10 cellular contexts compared by ENCODE assay signal in genomic region chr11:1260023-1260501, GRCh38. TPM values are rescaled to one million over a fixed set of nuclear protein-coding genes. Genes with fewer than 3 reads are reported as not detected.
DNase-seq lines count a peak whose midpoint lies in the region; ATAC-seq and TF ChIP-seq lines count a peak whose summit lies in the region.
"Had no signal": no experiment of that assay in that cellular context is flagged by ENCODE, and none has a peak within 500 bp of the region (broad histone marks: within the 10 kb centered on the region; RNA-seq: fewer than 3 reads in every experiment).

No MANE protein-coding gene starts in this region.

- no peaks in the 10 kb centered on the region for H3K36me3 ChIP-seq in left ventricle myocardium inferior

- no peaks in the 10 kb centered on the region for H3K9me3 ChIP-seq in left ventricle myocardium inferior (replicated peaks)

- no peak overlapping the region for H3K27ac ChIP-seq in left ventricle myocardium inferior (replicated peaks)

- intact Hi-C loops in left ventricle myocardium inferior (cut with micrococcal nuclease) = no loop called here

- no peak for TF ChIP-seq CTCF in GM12865 (IDR thresholded peaks at IDR 0.05; ENCODE audit: insufficient read depth, low read depth, low read length, missing control alignments)
- TF ChIP-seq CTCF in left ventricle myocardium inferior (IDR thresholded peaks at IDR 0.05; ENCODE audit: borderline replicate concordance) = no peak

- DNase-seq in GM12865 (ENCODE audit: low read depth) (peak; percentile 39), amniotic epithelial cell (ENCODE audit: low read depth) (peak; percentile 9), NOMO-1 (lab: John Stamatoyannopoulos, UW; ENCODE audit: unreplicated experiment in 2 of 2) (no peak), left ventricle myocardium inferior (no peak)
- peak; percentile 23 for DNase-seq in stimulated activated CD4-positive, alpha-beta T cell treated with anti-CD3 and anti-CD28 coated beads, Interleukin-12 subunit alpha, Interleukin-12 subunit beta, amount 100 ng/mL, for 4 hours
- DNase-seq: KG1 had no signal

- H3K27me3 ChIP-seq in left ventricle myocardium inferior (ENCODE audit: low read depth) = peaks cover 10% of the 10 kb centered on the region

- H3K4me1 ChIP-seq in left ventricle myocardium inferior = peaks cover 16% of the 10 kb centered on the region

- H3K4me3 ChIP-seq in GM12865 (ENCODE audit: low read depth, low read length) = no peak overlapping the region
- no peak overlapping the region for H3K4me3 ChIP-seq in left ventricle myocardium inferior

- ATAC-seq in GM19463 (IDR thresholded peaks at IDR 0.05; ENCODE audit: unreplicated experiment) (no peak), HG02870 (IDR thresholded peaks at IDR 0.05; ENCODE audit: unreplicated experiment) (no peak)

TF ChIP-seq in PFSK-1, 5 proteins besides CTCF, POLR2A, EP300 and RAD21:
- TF ChIP-seq SIN3A (IDR thresholded peaks at IDR 0.05; ENCODE audit: borderline replicate concordance, insufficient read depth, low read length) (no peak), TAF1 (IDR thresholded peaks at IDR 0.05; ENCODE audit: borderline replicate concordance, insufficient read depth, low read length) (no peak), FOXP2 (optimal IDR thresholded peaks at IDR 0.05; ENCODE audit: borderline replicate concordance, extremely low read depth, extremely low read length, insufficient read depth) (peak; percentile 28), POLR2AphosphoS5 (IDR thresholded peaks at IDR 0.05; ENCODE audit: low read depth, low read length) (no peak), REST (IDR thresholded peaks at IDR 0.05; ENCODE audit: insufficient read depth in 1 of 2, low read depth in 2 of 2, low read length in 2 of 2) (no peak)

RNA-seq across cellular contexts. Expression of gene MUC5B, which starts 37.2 kb away (rescaled TPM):
- polyA plus RNA-seq in PFSK-1 (2012; ENCODE audit: insufficient read length, low read depth) = 0.10 TPM
- not detected for total RNA-seq in left ventricle myocardium inferior
- polyA plus RNA-seq: keratinocyte had no signal

RNA-seq across cellular contexts. Expression of gene TOLLIP, which starts 49.4 kb away (rescaled TPM):
- 140 TPM for polyA plus RNA-seq in PFSK-1 (2012; ENCODE audit: insufficient read length, low read depth)
- total RNA-seq in left ventricle myocardium inferior = 51.9 TPM

Comparison
In these comparisons a context has a peak if more than half of its experiments do, and no peak if none do; other contexts are left out.
1. DNase-seq: peak in GM12865 (single experiment), amniotic epithelial cell (single experiment) and stimulated activated CD4-positive, alpha-beta T cell treated with anti-CD3 and anti-CD28 coated beads, Interleukin-12 subunit alpha, Interleukin-12 subunit beta, amount 100 ng/mL, for 4 hours (single experiment); none in NOMO-1 (0 of 2) and left ventricle myocardium inferior (single experiment).